ENCODE assay signal across 10 cellular contexts in the genomic region with DNA sequence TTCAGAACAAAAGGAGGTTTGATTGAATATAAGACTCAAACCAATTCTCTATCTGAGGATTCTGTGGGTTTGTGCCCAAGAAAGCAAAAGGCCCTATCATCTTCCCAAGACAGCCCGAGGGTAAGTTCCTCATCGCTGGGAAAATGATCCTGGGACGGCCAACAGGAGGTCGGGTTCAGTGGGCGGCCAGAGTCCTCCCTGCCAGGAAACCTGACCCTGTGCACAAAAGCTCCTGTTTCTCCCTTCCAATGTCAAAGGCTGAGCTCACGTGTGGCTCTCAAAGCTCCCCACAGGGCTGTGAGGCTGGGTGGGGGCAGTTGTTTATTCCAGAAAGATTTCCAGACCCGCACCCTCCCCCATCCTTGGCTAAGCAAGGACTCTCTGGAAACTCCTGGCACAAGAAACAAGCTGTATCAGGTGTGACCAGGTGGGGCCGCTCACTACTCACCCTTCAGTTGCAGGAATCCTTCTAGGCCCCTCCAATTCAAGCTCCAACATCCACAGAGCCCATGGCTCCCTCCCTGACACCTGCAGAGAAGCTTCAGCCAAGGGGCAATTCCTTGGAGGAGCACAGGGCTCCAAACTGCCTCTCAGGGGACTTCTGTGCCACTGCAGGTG.
A peak's percentile ranks its signal among the peaks of the same experiment; 100 is the strongest.
DNase-seq lines count a peak whose midpoint lies in the region; ATAC-seq and TF ChIP-seq lines count a peak whose summit lies in the region.
"Had no signal": no experiment of that assay in that cellular context is flagged by ENCODE, and none has a peak within 500 bp of the region (broad histone marks: within the 10 kb centered on the region; RNA-seq: fewer than 3 reads in every experiment).

No MANE protein-coding gene starts in this region.

- no CpG with 5 or more reads among the region's 8 CpGs for WGBS in IMR-90 (ENCODE audit: extremely low coverage in 2 of 2, insufficient read length in 1 of 2), 2 experiments
- 28% methylated on average over 8 of the region's 8 CpGs for WGBS in liver

- H3K18ac ChIP-seq in IMR-90 (ENCODE audit: low read depth, low read length) = no peak overlapping the region

- H2BK5ac ChIP-seq in IMR-90 (ENCODE audit: low read depth, low read length, poor library complexity, severe bottlenecking) = no peak overlapping the region

- H4K8ac ChIP-seq in IMR-90 (ENCODE audit: low read depth in 2 of 2, low read length in 2 of 2) = no peak overlapping the region

- H3K14ac ChIP-seq in IMR-90 (replicated peaks; ENCODE audit: low read depth, low read length) = no peak overlapping the region

- DNase-seq in DMS153 (lab: John Stamatoyannopoulos, UW) (peak; percentile 18), IMR-90 (no peak), GM13976 (ENCODE audit: low spot score) (no peak), SKM-1 (lab: John Stamatoyannopoulos, UW; ENCODE audit: unreplicated experiment) (no peak)
- no peak for DNase-seq in stimulated activated CD8-positive, alpha-beta memory T cell treated with anti-CD3 and anti-CD28 coated beads, Interleukin-4, amount 100 ng/mL, for 48 hours
- DNase-seq: retina had no signal

- H4K20me1 ChIP-seq in IMR-90 (ENCODE audit: insufficient read depth, low read length) = no peaks in the 10 kb centered on the region; the same call in 1 of the 2 replicates

- no peak overlapping the region for H2AK5ac ChIP-seq in IMR-90 (ENCODE audit: low read depth, low read length)

- no peak overlapping the region for H3K23ac ChIP-seq in IMR-90 (ENCODE audit: low read depth, low read length)

- no peak overlapping the region for H2AFZ ChIP-seq in IMR-90 (replicated peaks; ENCODE audit: low read length, poor library complexity)

- H3K27me3 ChIP-seq in IMR-90 (ENCODE audit: control insufficient read depth, insufficient read depth, low read length) = no peaks in the 10 kb centered on the region
- H3K27me3 ChIP-seq in liver (ENCODE audit: control insufficient read depth in 4 of 4, insufficient read depth in 4 of 4, low read length in 3 of 4) = no peaks in the 10 kb centered on the region

- H4K5ac ChIP-seq in IMR-90 (ENCODE audit: low read depth, low read length) = no peak overlapping the region

- H3K27ac ChIP-seq in IMR-90 (ENCODE audit: insufficient read depth, low read length) = no peak overlapping the region
- 0 out of 2 replicates have a peak overlapping the region, but pooled peaks have one; percentile 7 for H3K27ac ChIP-seq in VCaP
- no peak overlapping the region for H3K27ac ChIP-seq in liver (ENCODE audit: low read depth in 1 of 2, low read length in 2 of 2)
- H3K27ac ChIP-seq: thoracic aorta had no signal

- no peak overlapping the region for H3K9ac ChIP-seq in IMR-90 (ENCODE audit: low read depth, low read length)
- no peak overlapping the region for H3K9ac ChIP-seq in liver (ENCODE audit: low read depth in 1 of 2, low read length in 2 of 2)

- H3K36me3 ChIP-seq in IMR-90 (ENCODE audit: control insufficient read depth, insufficient read depth, low read length) (0 out of 2 replicates have a peak, but pooled peaks cover 2% of the 10 kb centered on the region), liver (ENCODE audit: control insufficient read depth in 4 of 4, insufficient read depth in 3 of 4, low read depth in 1 of 4, low read length in 3 of 4) (peaks cover 0 to 7% (median under 1%) of the 10 kb centered on the region in 4 donors)
- H3K36me3 ChIP-seq: thoracic aorta had no signal

- no peak overlapping the region for H2BK15ac ChIP-seq in IMR-90 (ENCODE audit: low read depth, low read length)

- H3K79me1 ChIP-seq in IMR-90 (ENCODE audit: low read depth in 1 of 2, low read length in 2 of 2) = no peaks in the 10 kb centered on the region

- no peak overlapping the region for H3K56ac ChIP-seq in IMR-90 (ENCODE audit: extremely low read depth, insufficient read depth, low read length)

- TF ChIP-seq CTCF in IMR-90 (conservative IDR thresholded peaks at IDR 0.05; ENCODE audit: low read depth, low read length) = peak; percentile 24; the same call in 1 of the 2 replicates
- peak; percentile 78 for TF ChIP-seq CTCF in VCaP (conservative IDR thresholded peaks at IDR 0.05)
- TF ChIP-seq CTCF in liver (IDR thresholded peaks at IDR 0.05; ENCODE audit: low read depth, low read length, missing input control) = peak; percentile 44
- no peak for TF ChIP-seq CTCF in GM13976 (IDR thresholded peaks at IDR 0.05; ENCODE audit: borderline replicate concordance, control extremely low read depth, extremely low read depth, insufficient read depth, missing control alignments)

- H3K4me2 ChIP-seq in IMR-90 (ENCODE audit: low read depth, low read length) = no peak overlapping the region

- CTCF ChIA-PET in IMR-90 (lab: Yijun Ruan, JAX) = no interaction called here

- BruUV-seq in IMR-90 (replicated peaks; lab: Mats Ljungman, UMichigan) = no TSS peak

- H4K91ac ChIP-seq in IMR-90 (ENCODE audit: insufficient read depth, low read depth, low read length) = no peak overlapping the region

- H3K4ac ChIP-seq in IMR-90 (ENCODE audit: low read depth, low read length) = no peak overlapping the region

- in situ Hi-C loops in IMR-90 (cut with MboI; ENCODE audit: low sequenced_read_pairs) = no loop called here
- in situ Hi-C loops in GM13976 (cut with MboI; ENCODE audit: low sequenced_read_pairs, unreplicated experiment) = no loop called here

- no peak overlapping the region for H3K4me3 ChIP-seq in IMR-90 (ENCODE audit: insufficient read depth, low read depth, low read length)
- H3K4me3 ChIP-seq in liver (ENCODE audit: low read depth in 1 of 3, low read length in 3 of 3) = no peak overlapping the region
- H3K4me3 ChIP-seq: thoracic aorta had no signal

- H3K4me1 ChIP-seq in IMR-90 (ENCODE audit: control insufficient read depth, insufficient read depth, low read length) (no peaks in the 10 kb centered on the region; the same call in 1 of the 2 replicates), liver (ENCODE audit: control insufficient read depth in 4 of 4, insufficient read depth in 4 of 4, low read length in 3 of 4) (peaks cover 0 to 6% (median 3%) of the 10 kb centered on the region in 4 donors)

- H3K9me1 ChIP-seq in IMR-90 (ENCODE audit: insufficient read depth, low read length) = no peaks in the 10 kb centered on the region

- intact Hi-C loops in IMR-90 (cut with micrococcal nuclease) = loop anchor here (10.0 kb wide), 2 partner anchors 254 to 304 kb away; no protein-coding TSS in a partner anchor

- H3K9me3 ChIP-seq in IMR-90 (ENCODE audit: control insufficient read depth, insufficient read depth, low read length) (no peaks in the 10 kb centered on the region), liver (ENCODE audit: control insufficient read depth in 4 of 4, low read length in 3 of 4) (no peaks in the 10 kb centered on the region)
- H3K9me3 ChIP-seq: thoracic aorta had no signal

- H2BK120ac ChIP-seq in IMR-90 (ENCODE audit: low read depth, low read length) = no peak overlapping the region

- ATAC-seq in IMR-90 (ENCODE audit: low read depth) (peak; percentile 40), HG03097 (IDR thresholded peaks at IDR 0.05; ENCODE audit: low FRiP score, unreplicated experiment) (no peak)

- POLR2A ChIA-PET in IMR-90 (lab: Charles Lee; ENCODE audit: unreplicated experiment) = no interaction called here

- no peak overlapping the region for H2AK9ac ChIP-seq in IMR-90 (replicated peaks; ENCODE audit: low read depth, low read length, poor library complexity)

- TF ChIP-seq RAD21 in IMR-90 (IDR thresholded peaks at IDR 0.05; ENCODE audit: low read length) = peak; percentile 44
- peak; percentile 79 to 80 for TF ChIP-seq RAD21 in liver (IDR thresholded peaks at IDR 0.05)

- TF ChIP-seq POLR2A in IMR-90 (IDR thresholded peaks at IDR 0.05; ENCODE audit: low read depth, low read length) = no peak

- no peak overlapping the region for H2BK20ac ChIP-seq in IMR-90 (ENCODE audit: low read depth, low read length)

- dilution Hi-C loops in IMR-90 (cut with HindIII; ENCODE audit: low sequenced_read_pairs, unreplicated experiment) = no loop called here

TF ChIP-seq in IMR-90, 13 proteins besides CTCF, POLR2A, EP300 and RAD21:
- peak; percentile 29; the same call in 1 of the 2 replicates for TF ChIP-seq SMC3 (IDR thresholded peaks at IDR 0.05; ENCODE audit: low read depth, low read length)
- TF ChIP-seq RFX5 (IDR thresholded peaks at IDR 0.05; ENCODE audit: low read depth, low read length) = no peak
- TF ChIP-seq, protein P1, sequence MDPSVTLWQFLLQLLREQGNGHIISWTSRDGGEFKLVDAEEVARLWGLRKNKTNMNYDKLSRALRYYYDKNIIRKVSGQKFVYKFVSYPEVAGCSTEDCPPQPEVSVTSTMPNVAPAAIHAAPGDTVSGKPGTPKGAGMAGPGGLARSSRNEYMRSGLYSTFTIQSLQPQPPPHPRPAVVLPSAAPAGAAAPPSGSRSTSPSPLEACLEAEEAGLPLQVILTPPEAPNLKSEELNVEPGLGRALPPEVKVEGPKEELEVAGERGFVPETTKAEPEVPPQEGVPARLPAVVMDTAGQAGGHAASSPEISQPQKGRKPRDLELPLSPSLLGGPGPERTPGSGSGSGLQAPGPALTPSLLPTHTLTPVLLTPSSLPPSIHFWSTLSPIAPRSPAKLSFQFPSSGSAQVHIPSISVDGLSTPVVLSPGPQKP (IDR thresholded peaks at IDR 0.05; ENCODE audit: borderline replicate concordance, low read depth, low read length) = no peak
- TF ChIP-seq MXI1 (IDR thresholded peaks at IDR 0.05; ENCODE audit: borderline replicate concordance, low read depth, low read length) = no peak

TF ChIP-seq in liver, 16 proteins besides CTCF, POLR2A, EP300 and RAD21 (continues in another document):
- TF ChIP-seq GABPA (IDR thresholded peaks at IDR 0.05 in 1 of 2, conservative IDR thresholded peaks at IDR 0.05 in 1 of 2) (no peak), NR2F2 (IDR thresholded peaks at IDR 0.05) (no peak), YY1 (IDR thresholded peaks at IDR 0.05) (no peak), JUND (IDR thresholded peaks at IDR 0.05) (no peak), HNF4A (conservative IDR thresholded peaks at IDR 0.05) (no peak), TAF1 (conservative IDR thresholded peaks at IDR 0.05) (no peak), FOXA2 (IDR thresholded peaks at IDR 0.05) (no peak), FOXA1 (IDR thresholded peaks at IDR 0.05) (no peak), SP1 (IDR thresholded peaks at IDR 0.05) (no peak), HNF4G (IDR thresholded peaks at IDR 0.05) (no peak), RXRA (IDR thresholded peaks at IDR 0.05) (no peak)
- TF ChIP-seq, protein P2, sequence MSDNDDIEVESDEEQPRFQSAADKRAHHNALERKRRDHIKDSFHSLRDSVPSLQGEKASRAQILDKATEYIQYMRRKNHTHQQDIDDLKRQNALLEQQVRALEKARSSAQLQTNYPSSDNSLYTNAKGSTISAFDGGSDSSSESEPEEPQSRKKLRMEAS (IDR thresholded peaks at IDR 0.05) = no peak
- TF ChIP-seq, protein P3, sequence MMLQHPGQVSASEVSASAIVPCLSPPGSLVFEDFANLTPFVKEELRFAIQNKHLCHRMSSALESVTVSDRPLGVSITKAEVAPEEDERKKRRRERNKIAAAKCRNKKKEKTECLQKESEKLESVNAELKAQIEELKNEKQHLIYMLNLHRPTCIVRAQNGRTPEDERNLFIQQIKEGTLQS (IDR thresholded peaks at IDR 0.05) = no peak
